In the genomic region with DNA sequence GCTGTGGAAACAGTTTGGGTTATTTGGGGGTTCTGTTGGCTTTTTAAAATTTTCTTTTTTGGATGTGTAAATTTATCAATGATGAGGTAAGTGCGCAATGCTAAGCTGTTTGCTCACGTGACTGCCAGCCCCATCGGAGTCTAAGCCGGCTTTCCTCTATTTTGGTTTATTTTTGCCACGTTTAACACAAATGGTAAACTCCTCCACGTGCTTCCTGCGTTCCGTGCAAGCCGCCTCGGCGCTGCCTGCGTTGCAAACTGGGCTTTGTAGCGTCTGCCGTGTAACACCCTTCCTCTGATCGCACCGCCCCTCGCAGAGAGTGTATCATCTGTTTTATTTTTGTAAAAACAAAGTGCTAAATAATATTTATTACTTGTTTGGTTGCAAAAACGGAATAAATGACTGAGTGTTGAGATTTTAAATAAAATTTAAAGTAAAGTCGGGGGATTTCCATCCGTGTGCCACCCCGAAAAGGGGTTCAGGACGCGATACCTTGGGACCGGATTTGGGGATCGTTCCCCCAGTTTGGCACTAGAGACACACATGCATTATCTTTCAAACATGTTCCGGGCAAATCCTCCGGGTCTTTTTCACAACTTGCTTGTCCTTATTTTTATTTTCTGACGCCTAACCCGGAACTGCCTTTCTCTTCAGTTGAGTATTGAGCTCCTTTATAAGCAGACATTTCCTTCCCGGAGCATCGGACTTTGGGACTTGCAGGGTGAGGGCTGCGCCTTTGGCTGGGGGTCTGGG, we compare ENCODE assay signal across 11 cellular contexts. TPM values are rescaled to one million over a fixed set of nuclear protein-coding genes. Genes with fewer than 3 reads are reported as not detected.
DNase-seq lines count a peak whose midpoint lies in the region; ATAC-seq, FAIRE-seq and TF ChIP-seq lines count a peak whose summit lies in the region.
"Had no signal": no experiment of that assay in that cellular context is flagged by ENCODE, and none has a peak within 500 bp of the region (broad histone marks: within the 10 kb centered on the region; RNA-seq: fewer than 3 reads in every experiment).

No MANE protein-coding gene starts in this region.

- no peak for ATAC-seq in activated B cell treated with CpG ODN at 0.5 μM for 24 hours (ENCODE audit: low read depth)
- ATAC-seq: mucosa of descending colon had no signal

- H3K9me3 ChIP-seq in GM23248 (ENCODE audit: low read depth) (no peaks in the 10 kb centered on the region), endothelial cell of umbilical vein (replicated peaks; ENCODE audit: control insufficient read depth, insufficient read depth, low read length) (no peaks in the 10 kb centered on the region)
- H3K9me3 ChIP-seq: breast epithelium, mucosa of descending colon had no signal

- no peak overlapping the region for H3K4me3 ChIP-seq in GM23248
- H3K4me3 ChIP-seq in endothelial cell of umbilical vein (replicated peaks in 1 of 3; ENCODE audit: insufficient read depth in 1 of 3, low read depth in 1 of 3, low read length in 3 of 3), result no peak overlapping the region
- H3K4me3 ChIP-seq: mucosa of descending colon had no signal

- POLR2A ChIA-PET in activated B cell treated with CpG ODN at 0.5 μM for 24 hours (lab: Charles Lee), result interaction anchor here (1.0 kb wide), 1 partner anchor 9 kb away, joined by 3 read pairs; no protein-coding TSS in a partner anchor
- POLR2A ChIA-PET in endothelial cell of umbilical vein (lab: Charles Lee), result no interaction called here

- no peak overlapping the region for H3K27ac ChIP-seq in GM23248
- no peak overlapping the region for H3K27ac ChIP-seq in endothelial cell of umbilical vein (ENCODE audit: insufficient read depth, low read depth, low read length)
- H3K27ac ChIP-seq: breast epithelium had no signal

- no peak for TF ChIP-seq CTCF in activated B cell treated with CpG ODN at 0.5 μM for 24 hours (IDR thresholded peaks at IDR 0.05)
- TF ChIP-seq CTCF in endothelial cell of umbilical vein (IDR thresholded peaks at IDR 0.05; ENCODE audit: extremely low read depth in 1 of 2, insufficient read depth in 1 of 2, low read depth in 1 of 2, low read length in 2 of 2), result no peak

- H3K4me1 ChIP-seq in GM23248 (ENCODE audit: insufficient read depth) (no peaks in the 10 kb centered on the region), endothelial cell of umbilical vein (ENCODE audit: control insufficient read depth, extremely low read depth, insufficient read depth, low read length) (peaks cover 3% of the 10 kb centered on the region)

- intact Hi-C loops in activated B cell treated with CpG ODN at 0.5 μM for 24 hours (cut with micrococcal nuclease) (loop anchor here (10.0 kb wide), 1 partner anchor 166 kb away; no protein-coding TSS in a partner anchor), endothelial cell of umbilical vein (cut with micrococcal nuclease) (loop anchor here (10.0 kb wide), 1 partner anchor 46 kb away; a partner anchor contains a TSS)

- peaks cover 53% of the 10 kb centered on the region for H3K27me3 Mint-ChIP-seq in activated B cell treated with CpG ODN at 0.5 μM for 24 hours

- no peaks in the 10 kb centered on the region for H3K9me3 Mint-ChIP-seq in activated B cell treated with CpG ODN at 0.5 μM for 24 hours

- H3K27me3 ChIP-seq in GM23248 (replicated peaks; ENCODE audit: insufficient read depth) (peaks cover 96% of the 10 kb centered on the region), endothelial cell of umbilical vein (ENCODE audit: control insufficient read depth in 2 of 2, insufficient read depth in 2 of 2, low read length in 2 of 2) (peaks cover 92 to 98% of the 10 kb centered on the region in 2 experiments)

- H3K79me2 ChIP-seq in GM23248 (ENCODE audit: insufficient read depth) (no peaks in the 10 kb centered on the region), endothelial cell of umbilical vein (ENCODE audit: control insufficient read depth, insufficient read depth, low read length) (no peaks in the 10 kb centered on the region)

- H3K36me3 Mint-ChIP-seq in activated B cell treated with CpG ODN at 0.5 μM for 24 hours (ENCODE audit: low read depth), result no peaks in the 10 kb centered on the region

- no TSS peak for BruUV-seq in endothelial cell of umbilical vein (replicated peaks; lab: Mats Ljungman, UMichigan)

- H3K4me2 ChIP-seq in GM23248 (ENCODE audit: unreplicated experiment) (no peak overlapping the region), endothelial cell of umbilical vein (ENCODE audit: insufficient read depth, low read length) (no peak overlapping the region)

- H2AFZ ChIP-seq in GM23248 (no peak overlapping the region), endothelial cell of umbilical vein (ENCODE audit: low read depth, low read length) (no peak overlapping the region)

- TF ChIP-seq POLR2A in endothelial cell of umbilical vein (IDR thresholded peaks at IDR 0.05; ENCODE audit: low read depth, low read length), result no peak

- in situ Hi-C loops in GM23248 (cut with MboI), result no loop called here

- H3K4me3 Mint-ChIP-seq in activated B cell treated with CpG ODN at 0.5 μM for 24 hours, result peak overlapping the region; percentile 25

- no peaks in the 10 kb centered on the region for H3K9me1 ChIP-seq in endothelial cell of umbilical vein (replicated peaks; ENCODE audit: control insufficient read depth, extremely low read depth, insufficient read depth, low read length)

- no peaks in the 10 kb centered on the region for H3K36me3 ChIP-seq in GM23248 (ENCODE audit: low read depth)
- no peaks in the 10 kb centered on the region for H3K36me3 ChIP-seq in endothelial cell of umbilical vein (ENCODE audit: control insufficient read depth in 2 of 2, extremely low read depth in 1 of 2, insufficient read depth in 2 of 2, low read length in 2 of 2)
- H3K36me3 ChIP-seq: breast epithelium had no signal

- H4K20me1 ChIP-seq in GM23248 (ENCODE audit: insufficient read depth) (no peaks in the 10 kb centered on the region), endothelial cell of umbilical vein (replicated peaks; ENCODE audit: control insufficient read depth, extremely low read depth, insufficient read depth, low read length) (no peaks in the 10 kb centered on the region)

- no peak overlapping the region for H3K9ac ChIP-seq in GM23248
- no peak overlapping the region for H3K9ac ChIP-seq in endothelial cell of umbilical vein (replicated peaks; ENCODE audit: extremely low read depth, insufficient read depth, low read length)

- H3F3A ChIP-seq in GM23248 (ENCODE audit: insufficient read depth), result no peaks in the 10 kb centered on the region

- CTCF ChIA-PET in activated B cell treated with CpG ODN at 0.5 μM for 24 hours (lab: Charles Lee), result no interaction called here
- CTCF ChIA-PET in endothelial cell of umbilical vein (lab: Charles Lee), result interaction anchor here (0.9 to 1.6 kb wide), 3 partner anchors 8 to 14 kb away, joined by 3 read pairs; no protein-coding TSS in a partner anchor

- no peaks in the 10 kb centered on the region for H3K9me2 ChIP-seq in GM23248 (ENCODE audit: insufficient read depth)

- no peak for FAIRE-seq in endothelial cell of umbilical vein (lab: Jason Lieb, UNC)
- FAIRE-seq: frontal cortex had no signal

- peak; percentile 48 for DNase-seq in GM23248
- no peak for DNase-seq in activated B cell treated with CpG ODN at 0.5 μM for 24 hours
- no peak for DNase-seq in endothelial cell of umbilical vein (ENCODE audit: low read depth, low spot score)
- peak; percentile 37 for DNase-seq in stimulated activated CD4-positive, alpha-beta T cell treated with anti-CD3 and anti-CD28 coated beads, Interleukin-4, amount 100 ng/mL, for 1 hour
- DNase-seq in NCI-H146 treated with DMSO at 0.1 percent for 48 hours (lab: John Stamatoyannopoulos, UW; ENCODE audit: unreplicated experiment), result no peak
- DNase-seq in central memory CD4-positive, alpha-beta T cell, result no peak
- no peak for DNase-seq in NCI-H2171 (lab: John Stamatoyannopoulos, UW)
- DNase-seq: mucosa of descending colon, NCI-H2171 treated with DMSO at 0.1 percent for 48 hours had no signal

- dilution Hi-C loops in endothelial cell of umbilical vein (cut with MboI; ENCODE audit: extremely low pct_ligation_motif_present, low sequenced_read_pairs), result no loop called here

- H3K27ac Mint-ChIP-seq in activated B cell treated with CpG ODN at 0.5 μM for 24 hours, result no peak overlapping the region

- H3K4me1 Mint-ChIP-seq in activated B cell treated with CpG ODN at 0.5 μM for 24 hours, result peaks cover 26% of the 10 kb centered on the region

- 1 to 2% methylated on average over 32 of the region's 32 CpGs for WGBS in GM23248 (ENCODE audit: low coverage in 1 of 2, low lambda C conversion rate in 2 of 2, missing lambda C conversion rate in 2 of 2), 2 experiments

TF ChIP-seq in endothelial cell of umbilical vein, 7 proteins besides CTCF, POLR2A, EP300 and RAD21:
- TF ChIP-seq EZH2 (IDR thresholded peaks at IDR 0.05; ENCODE audit: borderline replicate concordance, low read depth, low read length, severe bottlenecking), result no peak
- TF ChIP-seq, protein P1, sequence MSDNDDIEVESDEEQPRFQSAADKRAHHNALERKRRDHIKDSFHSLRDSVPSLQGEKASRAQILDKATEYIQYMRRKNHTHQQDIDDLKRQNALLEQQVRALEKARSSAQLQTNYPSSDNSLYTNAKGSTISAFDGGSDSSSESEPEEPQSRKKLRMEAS (IDR thresholded peaks at IDR 0.05; ENCODE audit: insufficient read depth, insufficient read length), result peak; percentile 23

RNA-seq across cellular contexts. Expression of a gene that starts 3.2 kb away (rescaled TPM):
- total RNA-seq in GM23248 (2014; rRNA removed; shearing (Covaris generic)), result not detected in 2 replicates
- polyA plus RNA-seq in GM23248 (2016; fragmentation: Nextera tagmentation; extraction: Ambion mirVana) (not detected in 2 replicates), endothelial cell of umbilical vein (not detected in 2 replicates)
- total RNA-seq in activated B cell treated with CpG ODN at 0.5 μM for 24 hours (not detected in 2 replicates), endothelial cell of umbilical vein (not detected in 2 replicates)
- not detected in 2 replicates for polyA plus RNA-seq in endothelial cell of umbilical vein (2011; cell fraction: cytosol; rRNA removed)
- polyA plus RNA-seq in endothelial cell of umbilical vein (2011; cell fraction: nucleus; rRNA removed), result not detected in 2 replicates
- polyA plus RNA-seq in endothelial cell of umbilical vein (2012), result not detected in 2 replicates
- polyA minus RNA-seq in endothelial cell of umbilical vein, result not detected in 2 replicates
- polyA minus RNA-seq in endothelial cell of umbilical vein (2011; cell fraction: cytosol; rRNA and poly(A)+ RNA removed), result not detected
- not detected in 2 replicates for polyA minus RNA-seq in endothelial cell of umbilical vein (2011; cell fraction: nucleus; rRNA and poly(A)+ RNA removed)
- total RNA-seq: breast epithelium, mucosa of descending colon had no signal

RNA-seq across cellular contexts. Expression of a gene that starts 41.0 kb away (rescaled TPM):
- total RNA-seq in GM23248 (2014; rRNA removed; shearing (Covaris generic)), result not detected in 2 replicates
- polyA plus RNA-seq in GM23248 (2016; fragmentation: Nextera tagmentation; extraction: Ambion mirVana) (not detected in 2 replicates), endothelial cell of umbilical vein (not detected in 2 replicates)
- total RNA-seq in activated B cell treated with CpG ODN at 0.5 μM for 24 hours (not detected in 2 replicates), endothelial cell of umbilical vein (not detected in 2 replicates)
- polyA plus RNA-seq in endothelial cell of umbilical vein (2011; cell fraction: cytosol; rRNA removed), result not detected in 2 replicates
- not detected in 2 replicates for polyA plus RNA-seq in endothelial cell of umbilical vein (2011; cell fraction: nucleus; rRNA removed)
- not detected in 2 replicates for polyA plus RNA-seq in endothelial cell of umbilical vein (2012)
- not detected in 2 replicates for polyA minus RNA-seq in endothelial cell of umbilical vein
- not detected for polyA minus RNA-seq in endothelial cell of umbilical vein (2011; cell fraction: cytosol; rRNA and poly(A)+ RNA removed)
- not detected in 2 replicates for polyA minus RNA-seq in endothelial cell of umbilical vein (2011; cell fraction: nucleus; rRNA and poly(A)+ RNA removed)
- total RNA-seq: breast epithelium, mucosa of descending colon had no signal

Comparison
In these comparisons a context has a peak if more than half of its experiments do, and no peak if none do; other contexts are left out.
1. DNase-seq: peak in GM23248 (single experiment) and stimulated activated CD4-positive, alpha-beta T cell treated with anti-CD3 and anti-CD28 coated beads, Interleukin-4, amount 100 ng/mL, for 1 hour (single experiment); none in activated B cell treated with CpG ODN at 0.5 μM for 24 hours (single experiment), endothelial cell of umbilical vein (single experiment), NCI-H146 treated with DMSO at 0.1 percent for 48 hours (single experiment), central memory CD4-positive, alpha-beta T cell (single experiment) and NCI-H2171 (single experiment).